In genomic region chr6:111938710-111939109, GRCh38 we compare ENCODE assay signal across 11 cellular contexts.
DNase-seq lines count a peak whose midpoint lies in the region; ATAC-seq and TF ChIP-seq lines count a peak whose summit lies in the region.
"Had no signal": no experiment of that assay in that cellular context is flagged by ENCODE, and none has a peak within 500 bp of the region (broad histone marks: within the 10 kb centered on the region; RNA-seq: fewer than 3 reads in every experiment).

No MANE protein-coding gene starts in this region.

- ATAC-seq in HG02763 (IDR thresholded peaks at IDR 0.05; ENCODE audit: unreplicated experiment) (no peak), HG02970 (IDR thresholded peaks at IDR 0.05; ENCODE audit: low FRiP score, unreplicated experiment) (no peak), HG02571 (IDR thresholded peaks at IDR 0.05; ENCODE audit: unreplicated experiment) (no peak)
- ATAC-seq: sciatic nerve had no signal

- H3K9me3 ChIP-seq in SJCRH30 (replicated peaks): peaks cover 10% of the 10 kb centered on the region

- H3K36me3 Mint-ChIP-seq in HFFc6 (ENCODE audit: low read depth): no peaks in the 10 kb centered on the region

- H3K27ac ChIP-seq in SJCRH30: no peak overlapping the region

- H3K27me3 Mint-ChIP-seq in HFFc6 (ENCODE audit: insufficient read depth): peaks cover 5% of the 10 kb centered on the region; the same call in 1 of the 2 replicates

- H3K4me1 ChIP-seq in SJCRH30: 0 out of 2 replicates have a peak, but pooled peaks cover 2% of the 10 kb centered on the region

- DNase-seq in BJ (ENCODE audit: low read depth): peak; percentile 44
- peak; percentile 63 for DNase-seq in HFFc6
- DNase-seq in SJCRH30: peak; percentile 54 to 62
- DNase-seq in fibroblast of villous mesenchyme (ENCODE audit: low read depth): peak; percentile 61
- DNase-seq in superior temporal gyrus (ENCODE audit: extremely low spot score): no peak
- DNase-seq: H7 had no signal

- no peaks in the 10 kb centered on the region for H3K36me3 ChIP-seq in BJ (ENCODE audit: control insufficient read depth, insufficient read depth, low read length)
- no peaks in the 10 kb centered on the region for H3K36me3 ChIP-seq in SJCRH30

- no peak overlapping the region for H3K4me3 Mint-ChIP-seq in HFFc6
- H3K4me3 Mint-ChIP-seq: CD14-positive monocyte had no signal

- H3K27me3 ChIP-seq in BJ (ENCODE audit: control insufficient read depth, insufficient read depth, low read length) (no peaks in the 10 kb centered on the region), SJCRH30 (no peaks in the 10 kb centered on the region)

- TF ChIP-seq CTCF in BJ (IDR thresholded peaks at IDR 0.05; ENCODE audit: insufficient read depth, low read depth, low read length): no peak
- TF ChIP-seq CTCF in HFFc6 (IDR thresholded peaks at IDR 0.05): no peak
- no peak for TF ChIP-seq CTCF in fibroblast of villous mesenchyme (IDR thresholded peaks at IDR 0.05; ENCODE audit: insufficient read depth, low read depth, low read length)

- POLR2A ChIA-PET in BJ (lab: Charles Lee): interaction anchor here (0.6 kb wide), 1 partner anchor 285 kb away, joined by 7 read pairs; no protein-coding TSS in a partner anchor

- H3K4me3 ChIP-seq in BJ (ENCODE audit: low read depth, low read length): no peak overlapping the region
- H3K4me3 ChIP-seq in SJCRH30: no peak overlapping the region
- H3K4me3 ChIP-seq in fibroblast of villous mesenchyme (ENCODE audit: low read depth, low read length): no peak overlapping the region

- H3K9me3 Mint-ChIP-seq in HFFc6: no peaks in the 10 kb centered on the region
- H3K9me3 Mint-ChIP-seq: CD14-positive monocyte had no signal

- peak overlapping the region; percentile 58 for H3K27ac Mint-ChIP-seq in HFFc6

- peaks cover 27% of the 10 kb centered on the region for H3K4me1 Mint-ChIP-seq in HFFc6 (ENCODE audit: low read depth)

- CTCF ChIA-PET in BJ (lab: Yijun Ruan, JAX): interaction anchor here (0.8 to 1.7 kb wide), 3 partner anchors 9 to 14 kb away, joined by 3 to 10 read pairs (median 3); no protein-coding TSS in a partner anchor
